ENCODE assay signal across 9 cellular contexts in genomic region chr1:7948950-7949349, GRCh38. TPM values are rescaled to one million over a fixed set of nuclear protein-coding genes. Genes with fewer than 3 reads are reported as not detected.
DNase-seq lines count a peak whose midpoint lies in the region; ATAC-seq and TF ChIP-seq lines count a peak whose summit lies in the region.
"Had no signal": no experiment of that assay in that cellular context is flagged by ENCODE, and none has a peak within 500 bp of the region (broad histone marks: within the 10 kb centered on the region; RNA-seq: fewer than 3 reads in every experiment).

No MANE protein-coding gene starts in this region.

- H3K4me1 Mint-ChIP-seq in CD8-positive, alpha-beta T cell (ENCODE audit: low read depth): peaks cover 24% of the 10 kb centered on the region
- H3K4me1 Mint-ChIP-seq in activated naive CD8-positive, alpha-beta T cell treated with anti-CD3 and anti-CD28 coated beads, Interleukin-2, amount 50 U/mL, for 24 hours: peaks cover 54% of the 10 kb centered on the region

- peak overlapping the region; percentile 1 for H3K27ac Mint-ChIP-seq in CD8-positive, alpha-beta T cell
- H3K27ac Mint-ChIP-seq in activated naive CD8-positive, alpha-beta T cell treated with anti-CD3 and anti-CD28 coated beads, Interleukin-2, amount 50 U/mL, for 24 hours: peak overlapping the region; percentile 87

- H3K4me3 Mint-ChIP-seq in CD8-positive, alpha-beta T cell: no peak overlapping the region
- H3K4me3 Mint-ChIP-seq in activated naive CD8-positive, alpha-beta T cell treated with anti-CD3 and anti-CD28 coated beads, Interleukin-2, amount 50 U/mL, for 24 hours: peak overlapping the region; percentile 56

- no peaks in the 10 kb centered on the region for H3K36me3 ChIP-seq in CD8-positive, alpha-beta T cell (ENCODE audit: insufficient read depth, low read length)

- CTCF ChIA-PET in CD8-positive, alpha-beta T cell (lab: Charles Lee): interaction anchor here (1.8 kb wide), 1 partner anchor 9 kb away, joined by 5 read pairs; no protein-coding TSS in a partner anchor

- H3K36me3 Mint-ChIP-seq in CD8-positive, alpha-beta T cell: no peaks in the 10 kb centered on the region
- H3K36me3 Mint-ChIP-seq in activated naive CD8-positive, alpha-beta T cell treated with anti-CD3 and anti-CD28 coated beads, Interleukin-2, amount 50 U/mL, for 24 hours (ENCODE audit: low read depth): no peaks in the 10 kb centered on the region

- peaks cover 16% of the 10 kb centered on the region for H3K4me1 ChIP-seq in CD8-positive, alpha-beta T cell (ENCODE audit: insufficient read depth, low read length)
- H3K4me1 ChIP-seq: psoas muscle had no signal

- no peaks in the 10 kb centered on the region for H3K9me3 ChIP-seq in CD8-positive, alpha-beta T cell (ENCODE audit: low read length)
- H3K9me3 ChIP-seq: psoas muscle had no signal

- POLR2A ChIA-PET in CD8-positive, alpha-beta T cell (lab: Charles Lee): interaction anchor here (0.6 to 1.2 kb wide), 5 partner anchors 11 to 181 kb away, joined by 3 to 6 read pairs (median 5); partner anchors contain the start of gene PARK7

- H3K27me3 ChIP-seq in CD8-positive, alpha-beta T cell (ENCODE audit: insufficient read depth, low read length): no peaks in the 10 kb centered on the region

- H3K27ac ChIP-seq in CD8-positive, alpha-beta T cell (ENCODE audit: low read depth, low read length): no peak overlapping the region
- H3K27ac ChIP-seq: psoas muscle had no signal

- TF ChIP-seq CTCF in CD8-positive, alpha-beta T cell (IDR thresholded peaks at IDR 0.05): no peak

- no peaks in the 10 kb centered on the region for H3K9me3 Mint-ChIP-seq in CD8-positive, alpha-beta T cell
- no peaks in the 10 kb centered on the region for H3K9me3 Mint-ChIP-seq in activated naive CD8-positive, alpha-beta T cell treated with anti-CD3 and anti-CD28 coated beads, Interleukin-2, amount 50 U/mL, for 24 hours

- no peaks in the 10 kb centered on the region for H3K27me3 Mint-ChIP-seq in CD8-positive, alpha-beta T cell (ENCODE audit: low read depth)
- no peaks in the 10 kb centered on the region for H3K27me3 Mint-ChIP-seq in activated naive CD8-positive, alpha-beta T cell treated with anti-CD3 and anti-CD28 coated beads, Interleukin-2, amount 50 U/mL, for 24 hours

- DNase-seq in CD8-positive, alpha-beta T cell: peak in 1 of 7 experiments; percentile 52
- DNase-seq in M059J (ENCODE audit: low read depth): peak; percentile 93
- DNase-seq in activated naive CD8-positive, alpha-beta T cell treated with anti-CD3 and anti-CD28 coated beads, Interleukin-2, amount 50 U/mL, for 24 hours: no peak
- DNase-seq in kidney glomerular epithelial cell (lab: John Stamatoyannopoulos, UW): peak; percentile 71
- no peak for DNase-seq in SK-N-DZ (ENCODE audit: low spot score)
- no peak for DNase-seq in hippocampal formation (lab: John Stamatoyannopoulos, UW)
- no peak for DNase-seq in hypothalamus (lab: John Stamatoyannopoulos, UW)
- DNase-seq: psoas muscle had no signal

- H3K4me3 ChIP-seq in CD8-positive, alpha-beta T cell (ENCODE audit: low read depth, low read length): no peak overlapping the region
- H3K4me3 ChIP-seq: psoas muscle had no signal

- peak; percentile 74 for ATAC-seq in CD8-positive, alpha-beta T cell
- peak; percentile 78 for ATAC-seq in activated naive CD8-positive, alpha-beta T cell treated with anti-CD3 and anti-CD28 coated beads, Interleukin-2, amount 50 U/mL, for 24 hours
- ATAC-seq in GM21619 (IDR thresholded peaks at IDR 0.05; ENCODE audit: unreplicated experiment): no peak
- ATAC-seq: psoas muscle had no signal

- intact Hi-C loops in CD8-positive, alpha-beta T cell (cut with DNase I, micrococcal nuclease): no loop called here

RNA-seq across cellular contexts. Expression of gene TNFRSF9, which starts 8.3 kb away (rescaled TPM):
- 1 to 10 TPM; 3.8 to 3.9 TPM for total RNA-seq in CD8-positive, alpha-beta T cell
- 10.5 and 11.0 TPM in 2 replicates for total RNA-seq in M059J (2014; rRNA removed; shearing (Covaris generic))
- polyA plus RNA-seq in SK-N-DZ (2014; cell fraction: cytosol; rRNA removed): 0.05 TPM in 1 of 2 replicates, not detected in the other
- polyA plus RNA-seq in SK-N-DZ (2014; cell fraction: nucleus; rRNA removed): 0.37 TPM in 1 of 2 replicates, not detected in the other

RNA-seq across cellular contexts. Expression of gene PARK7, which starts 12.6 kb away (rescaled TPM):
- total RNA-seq in CD8-positive, alpha-beta T cell: 10 to 100 TPM; 67.9 to 70.0 TPM
- 231 and 297 TPM in 2 replicates for total RNA-seq in M059J (2014; rRNA removed; shearing (Covaris generic))
- 234 and 246 TPM in 2 replicates for polyA plus RNA-seq in SK-N-DZ (2014; cell fraction: cytosol; rRNA removed)
- 137 and 147 TPM in 2 replicates for polyA plus RNA-seq in SK-N-DZ (2014; cell fraction: nucleus; rRNA removed)

Comparison
In these comparisons a context has a peak if more than half of its experiments do, and no peak if none do; other contexts are left out.
1. DNase-seq: peak in M059J (single experiment) and kidney glomerular epithelial cell (single experiment); none in activated naive CD8-positive, alpha-beta T cell treated with anti-CD3 and anti-CD28 coated beads, Interleukin-2, amount 50 U/mL, for 24 hours (single experiment), SK-N-DZ (single experiment), hippocampal formation (0 of 2) and hypothalamus (0 of 51).